In the genomic region with DNA sequence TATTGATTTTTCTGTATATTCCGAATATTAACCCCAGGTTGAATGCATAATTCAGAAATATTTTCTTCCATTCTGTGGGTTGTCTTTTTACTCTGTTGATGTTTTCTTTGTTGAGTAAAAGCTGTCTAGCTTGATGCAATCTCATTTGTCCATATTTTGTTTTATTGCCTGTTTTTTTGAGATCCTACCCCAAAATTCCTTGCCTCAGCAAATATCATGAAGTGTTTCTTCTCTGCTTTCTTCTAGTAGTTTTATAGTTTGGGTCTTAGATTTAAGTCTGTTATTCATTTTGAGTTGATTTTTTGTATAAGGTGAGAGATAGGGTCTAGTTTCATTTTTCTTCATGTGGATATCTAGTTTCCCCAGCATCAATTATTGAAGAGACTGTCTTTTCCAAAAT, we compare ENCODE assay signal across 7 cellular contexts.
"Had no signal": no experiment of that assay in that cellular context is flagged by ENCODE, and none has a peak within 500 bp of the region (broad histone marks: within the 10 kb centered on the region; RNA-seq: fewer than 3 reads in every experiment).

No MANE protein-coding gene starts in this region.

- H3K4me3 Mint-ChIP-seq: IgD-negative memory B cell had no signal

- FAIRE-seq: HTR-8/SVneo had no signal

- DNase-seq: Karpas-422, KBM-7, KG1 had no signal

- H3K36me3 Mint-ChIP-seq: IgD-negative memory B cell had no signal

- H3K27ac ChIP-seq: HL-60, KMS-11 had no signal

- H3K27me3 Mint-ChIP-seq: IgD-negative memory B cell had no signal

- H3K9ac ChIP-seq: KMS-11 had no signal

- H3K27ac Mint-ChIP-seq: IgD-negative memory B cell had no signal

- H3K4me1 Mint-ChIP-seq: IgD-negative memory B cell had no signal

- H3K4me2 ChIP-seq: KMS-11 had no signal
